In the genomic region with DNA sequence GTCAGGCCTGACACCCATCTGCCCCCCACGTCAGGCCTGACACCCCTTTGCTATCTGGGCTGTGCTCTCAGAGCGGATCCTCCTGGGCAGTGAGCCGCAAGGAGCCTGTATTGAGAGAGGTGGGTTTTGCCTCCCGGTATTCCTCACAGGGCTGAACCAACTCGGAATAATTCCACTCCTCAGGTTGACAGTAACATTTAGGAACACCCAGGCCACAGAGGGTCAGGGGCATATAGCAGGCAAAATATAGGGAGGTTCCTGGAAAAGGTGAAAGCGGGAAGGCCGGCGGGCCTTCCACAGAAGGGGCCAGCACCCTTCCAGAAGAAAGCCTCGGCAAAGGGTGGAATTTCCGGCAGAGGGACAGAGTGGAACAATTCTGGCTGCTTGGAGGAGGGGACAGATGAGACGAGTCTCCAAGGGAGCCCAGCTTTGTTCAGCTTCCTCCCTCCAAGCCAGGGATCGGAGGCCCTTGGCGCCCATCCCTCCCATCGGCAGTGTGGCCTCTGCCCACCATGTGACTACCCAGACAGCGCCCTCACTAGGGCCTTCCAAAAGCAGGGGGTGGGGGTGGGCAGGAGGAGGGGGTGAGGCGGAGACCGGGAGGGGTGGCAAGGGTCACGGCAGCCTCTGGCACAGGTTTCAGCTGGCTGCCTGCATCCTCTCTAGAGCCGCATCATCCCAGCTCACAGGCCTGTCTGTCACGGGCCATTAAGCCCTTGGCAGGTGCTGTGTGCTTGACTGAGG, we compare ENCODE assay signal across 9 cellular contexts. TPM values are rescaled to one million over a fixed set of nuclear protein-coding genes. Genes with fewer than 3 reads are reported as not detected.
A peak's percentile ranks its signal among the peaks of the same experiment; 100 is the strongest.
DNase-seq lines count a peak whose midpoint lies in the region; ATAC-seq, FAIRE-seq and TF ChIP-seq lines count a peak whose summit lies in the region.
"Had no signal": no experiment of that assay in that cellular context is flagged by ENCODE, and none has a peak within 500 bp of the region (broad histone marks: within the 10 kb centered on the region; RNA-seq: fewer than 3 reads in every experiment).

No MANE protein-coding gene starts in this region.

- H3K9me3 ChIP-seq in HepG2 (ENCODE audit: low read length) (no peaks in the 10 kb centered on the region), right lobe of liver (no peaks in the 10 kb centered on the region)

- no peak overlapping the region for H3K4me3 ChIP-seq in HepG2 (replicated peaks in 1 of 3; ENCODE audit: insufficient read depth in 1 of 3, low read depth in 2 of 3, low read length in 3 of 3)
- no peak overlapping the region for H3K4me3 ChIP-seq in right lobe of liver

- no TSS peak for BruUV-seq in HepG2 (replicated peaks; lab: Mats Ljungman, UMichigan)

- H3K36me3 ChIP-seq in HepG2 (replicated peaks in 1 of 2; ENCODE audit: control insufficient read depth in 1 of 2, insufficient read depth in 2 of 2, low read length in 2 of 2) = no peaks in the 10 kb centered on the region
- no peaks in the 10 kb centered on the region for H3K36me3 ChIP-seq in right lobe of liver

- POLR2A ChIA-PET in HepG2 (lab: Yijun Ruan, JAX) = interaction anchor here (1.1 kb wide), 1 partner anchor 13 kb away, joined by 4 read pairs; a partner anchor contains a TSS

- in situ Hi-C loops in HepG2 (cut with HindIII; ENCODE audit: extremely low pct_ligation_motif_present, low pct_unique_long_range_greater_than_20kb) = no loop called here

- DNase-seq in HepG2 (ENCODE audit: low spot score) = no peak
- DNase-seq in right lobe of liver = no peak
- peak; percentile 66 for DNase-seq in nephron progenitor cell
- DNase-seq in NCI-H2227 treated with DMSO at 0.1 percent for 48 hours (lab: John Stamatoyannopoulos, UW) = no peak
- DNase-seq in AG08395 (ENCODE audit: low spot score) = no peak
- DNase-seq in stimulated activated CD8-positive, alpha-beta memory T cell treated with anti-CD3 and anti-CD28 coated beads, Interleukin-4, amount 100 ng/mL, for 48 hours = no peak
- DNase-seq in sciatic nerve (ENCODE audit: low spot score) = no peak
- DNase-seq: activated effector memory CD4-positive, alpha-beta T cell treated with Interleukin-2 at 50 U/mL for 16 hours had no signal

- no peak for FAIRE-seq in HepG2 (lab: Jason Lieb, UNC)

- 19% methylated on average over 16 of the region's 20 CpGs for WGBS in HepG2 (ENCODE audit: low lambda C conversion rate)
- WGBS in right lobe of liver (ENCODE audit: insufficient coverage, low coverage, low lambda C conversion rate, missing lambda C conversion rate) = 70% methylated on average over 7 of the region's 20 CpGs

- intact Hi-C loops in HepG2 (cut with micrococcal nuclease; ENCODE audit: unreplicated experiment) = no loop called here
- intact Hi-C loops in right lobe of liver (cut with DNase I) = no loop called here
- intact Hi-C loops in dendritic cell treated with granulocyte-macrophage colony-stimulating factor and Interleukin-4, amounts not matched to agents 40 ng/mL and 50 ng/mL, for 4 days (cut with micrococcal nuclease) = no loop called here
- intact Hi-C loops in sciatic nerve (cut with DNase I) = no loop called here

- H2AFZ ChIP-seq in HepG2 (ENCODE audit: low read length) = no peak overlapping the region

- no peak overlapping the region for H3K4me2 ChIP-seq in HepG2 (ENCODE audit: low read depth, low read length)

- TF ChIP-seq CTCF in HepG2 (CRISPR knock-in tag; IDR thresholded peaks at IDR 0.05) = no peak
- TF ChIP-seq CTCF in right lobe of liver (IDR thresholded peaks at IDR 0.05) = no peak
- TF ChIP-seq CTCF in nephron progenitor cell (IDR thresholded peaks at IDR 0.05) = no peak

- H3K9me3 Mint-ChIP-seq in dendritic cell treated with granulocyte-macrophage colony-stimulating factor and Interleukin-4, amounts not matched to agents 40 ng/mL and 50 ng/mL, for 4 days = no peaks in the 10 kb centered on the region
- peaks cover 4% of the 10 kb centered on the region for H3K9me3 Mint-ChIP-seq in nephron progenitor cell

- no peaks in the 10 kb centered on the region for H3K79me2 ChIP-seq in HepG2 (ENCODE audit: insufficient read depth, low read length)

- H3K27ac Mint-ChIP-seq in dendritic cell treated with granulocyte-macrophage colony-stimulating factor and Interleukin-4, amounts not matched to agents 40 ng/mL and 50 ng/mL, for 4 days = peak overlapping the region; percentile 57
- peak overlapping the region; percentile 87 for H3K27ac Mint-ChIP-seq in nephron progenitor cell

- peak; percentile 21 for ATAC-seq in HepG2
- ATAC-seq in right lobe of liver = no peak
- no peak for ATAC-seq in sciatic nerve

- H3K27ac ChIP-seq in HepG2 (ENCODE audit: extremely low read length, insufficient read depth, low read length) (no peak overlapping the region), right lobe of liver (peak overlapping the region in 1 of 3 donors; percentile 44)

- peaks cover 40% of the 10 kb centered on the region for H3K4me1 Mint-ChIP-seq in dendritic cell treated with granulocyte-macrophage colony-stimulating factor and Interleukin-4, amounts not matched to agents 40 ng/mL and 50 ng/mL, for 4 days (ENCODE audit: low read depth)
- peaks cover 77% of the 10 kb centered on the region for H3K4me1 Mint-ChIP-seq in nephron progenitor cell

- TF ChIP-seq POLR2A in HepG2 (IDR thresholded peaks at IDR 0.05; ENCODE audit: insufficient read depth in 1 of 2, low read depth in 2 of 2, low read length in 2 of 2) (no peak), right lobe of liver (IDR thresholded peaks at IDR 0.05) (no peak)

- peaks cover 3% of the 10 kb centered on the region for H3K27me3 Mint-ChIP-seq in dendritic cell treated with granulocyte-macrophage colony-stimulating factor and Interleukin-4, amounts not matched to agents 40 ng/mL and 50 ng/mL, for 4 days
- peaks cover 11% of the 10 kb centered on the region for H3K27me3 Mint-ChIP-seq in nephron progenitor cell (ENCODE audit: low read depth, poor library complexity)

- H3K36me3 Mint-ChIP-seq in dendritic cell treated with granulocyte-macrophage colony-stimulating factor and Interleukin-4, amounts not matched to agents 40 ng/mL and 50 ng/mL, for 4 days (ENCODE audit: low read depth) = no peaks in the 10 kb centered on the region
- no peaks in the 10 kb centered on the region for H3K36me3 Mint-ChIP-seq in nephron progenitor cell (ENCODE audit: low read depth)

- CTCF ChIA-PET in HepG2 (lab: Yijun Ruan, JAX; ENCODE audit: low intra/inter-chr PET ratio, low total read pairs) = no interaction called here

- no peak overlapping the region for H3K9ac ChIP-seq in HepG2 (ENCODE audit: insufficient read depth, low read depth, low read length)

- H3K27me3 ChIP-seq in HepG2 (ENCODE audit: control insufficient read depth in 1 of 2, insufficient read depth in 2 of 2, low read length in 2 of 2) = peaks cover 7 to 79% of the 10 kb centered on the region in 2 experiments
- H3K27me3 ChIP-seq in right lobe of liver = no peaks in the 10 kb centered on the region

- H3K4me1 ChIP-seq in HepG2 (ENCODE audit: insufficient read depth, low read length) (0 out of 2 replicates have a peak, but pooled peaks cover 12% of the 10 kb centered on the region), right lobe of liver (peaks cover 0 to 14% (median 6%) of the 10 kb centered on the region in 4 donors)

- H3K4me3 Mint-ChIP-seq in dendritic cell treated with granulocyte-macrophage colony-stimulating factor and Interleukin-4, amounts not matched to agents 40 ng/mL and 50 ng/mL, for 4 days = no peak overlapping the region
- peak overlapping the region; percentile 2 for H3K4me3 Mint-ChIP-seq in nephron progenitor cell

- TF ChIP-seq RAD21 in HepG2 (CRISPR knock-in tag; IDR thresholded peaks at IDR 0.05) = no peak

- H4K20me1 ChIP-seq in HepG2 (ENCODE audit: insufficient read depth, low read length) = no peaks in the 10 kb centered on the region

- TF ChIP-seq EP300 in HepG2 (IDR thresholded peaks at IDR 0.05; ENCODE audit: low read depth in 2 of 2, low read length in 2 of 2) (no peak), HepG2 (CRISPR knock-in tag; IDR thresholded peaks at IDR 0.05; ENCODE audit: borderline replicate concordance) (no peak)

RNA-seq across cellular contexts. Expression of a gene that starts 6.6 kb away (rescaled TPM):
- not detected in 2 replicates for total RNA-seq in HepG2 (2016; rRNA removed; fragmentation: Illumina TruSeq; extraction: Trizol)
- total RNA-seq in HepG2 (2016; cell fraction: cytosol; rRNA removed; fragmentation: Illumina TruSeq; extraction: Trizol; ENCODE audit: low read depth) = not detected in 2 replicates
- not detected in 2 replicates for total RNA-seq in HepG2 (2016; cell fraction: insoluble cytoplasmic fraction; rRNA removed; fragmentation: Illumina TruSeq; extraction: Trizol)
- not detected in 2 replicates for total RNA-seq in HepG2 (2016; cell fraction: membrane; rRNA removed; fragmentation: Illumina TruSeq; extraction: Trizol)
- total RNA-seq in HepG2 (2016; cell fraction: nucleus; rRNA removed; fragmentation: Illumina TruSeq; extraction: Trizol) = not detected in 2 replicates
- 0.03 TPM in 1 of 2 replicates, not detected in the other for polyA plus RNA-seq in HepG2 (2011; rRNA removed)
- polyA plus RNA-seq in HepG2 (2011; cell fraction: cytosol; rRNA removed) = not detected in 2 replicates
- 0.13 and 0.17 TPM in 2 replicates for polyA plus RNA-seq in HepG2 (2011; cell fraction: nucleus; rRNA removed)
- polyA plus RNA-seq in HepG2 (2012) = not detected in 2 replicates
- polyA plus RNA-seq in HepG2 (2016; cell fraction: cytosol; fragmentation: Illumina TruSeq; extraction: Trizol; ENCODE audit: low read depth) = not detected in 2 replicates
- polyA plus RNA-seq in HepG2 (2016; cell fraction: insoluble cytoplasmic fraction; fragmentation: Illumina TruSeq; extraction: Trizol; ENCODE audit: low read depth) = not detected in 2 replicates
- polyA plus RNA-seq in HepG2 (2016; cell fraction: membrane; fragmentation: Illumina TruSeq; extraction: Trizol; ENCODE audit: low read depth) = not detected in 2 replicates
- not detected in 2 replicates for polyA plus RNA-seq in HepG2 (2016; cell fraction: nucleus; fragmentation: Illumina TruSeq; extraction: Trizol; ENCODE audit: insufficient read depth, low read depth)
- not detected in 2 replicates for polyA minus RNA-seq in HepG2 (2011; rRNA and poly(A)+ RNA removed; ENCODE audit: low replicate concordance)
- polyA minus RNA-seq in HepG2 (2011; cell fraction: cytosol; rRNA and poly(A)+ RNA removed) = not detected in 2 replicates
- polyA minus RNA-seq in HepG2 (2011; cell fraction: nucleus; rRNA and poly(A)+ RNA removed) = 0.25 TPM in 1 of 2 replicates, not detected in the other
- total RNA-seq in right lobe of liver = 10 to 100 TPM in 2 of 6 experiments, 1 to 10 TPM in 4; 6.6 to 15.6 (median 9.6) TPM
- 19.7 TPM for total RNA-seq in sciatic nerve

RNA-seq across cellular contexts. Expression of a gene that starts 12.9 kb away (rescaled TPM):
- total RNA-seq in HepG2 (2016; rRNA removed; fragmentation: Illumina TruSeq; extraction: Trizol) (115 and 144 TPM in 2 replicates), right lobe of liver (10 to 100 TPM; 56.3 to 73.7 (median 63.3) TPM), sciatic nerve (154 TPM)
- total RNA-seq in HepG2 (2016; cell fraction: cytosol; rRNA removed; fragmentation: Illumina TruSeq; extraction: Trizol; ENCODE audit: low read depth) = 53.5 and 64.3 TPM in 2 replicates
- 99.7 and 146 TPM in 2 replicates for total RNA-seq in HepG2 (2016; cell fraction: insoluble cytoplasmic fraction; rRNA removed; fragmentation: Illumina TruSeq; extraction: Trizol)
- total RNA-seq in HepG2 (2016; cell fraction: membrane; rRNA removed; fragmentation: Illumina TruSeq; extraction: Trizol) = 112 and 127 TPM in 2 replicates
- total RNA-seq in HepG2 (2016; cell fraction: nucleus; rRNA removed; fragmentation: Illumina TruSeq; extraction: Trizol) = 129 and 139 TPM in 2 replicates
- polyA plus RNA-seq in HepG2 (2011; rRNA removed) = 86.2 and 96.1 TPM in 2 replicates
- polyA plus RNA-seq in HepG2 (2011; cell fraction: cytosol; rRNA removed) = 84.5 and 90.6 TPM in 2 replicates
- polyA plus RNA-seq in HepG2 (2011; cell fraction: nucleus; rRNA removed) = 168 and 184 TPM in 2 replicates
- 90.8 and 127 TPM in 2 replicates for polyA plus RNA-seq in HepG2 (2012)
- 50.6 and 64.6 TPM in 2 replicates for polyA plus RNA-seq in HepG2 (2016; cell fraction: cytosol; fragmentation: Illumina TruSeq; extraction: Trizol; ENCODE audit: low read depth)
- polyA plus RNA-seq in HepG2 (2016; cell fraction: insoluble cytoplasmic fraction; fragmentation: Illumina TruSeq; extraction: Trizol; ENCODE audit: low read depth) = 92.2 and 107 TPM in 2 replicates
- polyA plus RNA-seq in HepG2 (2016; cell fraction: membrane; fragmentation: Illumina TruSeq; extraction: Trizol; ENCODE audit: low read depth) = 86.2 and 95.7 TPM in 2 replicates
- polyA plus RNA-seq in HepG2 (2016; cell fraction: nucleus; fragmentation: Illumina TruSeq; extraction: Trizol; ENCODE audit: insufficient read depth, low read depth) = 185 and 196 TPM in 2 replicates
- 134 and 163 TPM in 2 replicates for polyA minus RNA-seq in HepG2 (2011; rRNA and poly(A)+ RNA removed; ENCODE audit: low replicate concordance)
- 32.2 and 36.3 TPM in 2 replicates for polyA minus RNA-seq in HepG2 (2011; cell fraction: cytosol; rRNA and poly(A)+ RNA removed)
- 109 and 138 TPM in 2 replicates for polyA minus RNA-seq in HepG2 (2011; cell fraction: nucleus; rRNA and poly(A)+ RNA removed)

RNA-seq across cellular contexts. Expression of a gene that starts 44.4 kb away (rescaled TPM):
- total RNA-seq in HepG2 (2016; rRNA removed; fragmentation: Illumina TruSeq; extraction: Trizol) (not detected in 2 replicates), right lobe of liver (under 1 TPM in 2 of 6 experiments, not detected in 4; 0.11 to 0.42 TPM), sciatic nerve (91.7 TPM)
- not detected in 2 replicates for total RNA-seq in HepG2 (2016; cell fraction: cytosol; rRNA removed; fragmentation: Illumina TruSeq; extraction: Trizol; ENCODE audit: low read depth)
- total RNA-seq in HepG2 (2016; cell fraction: insoluble cytoplasmic fraction; rRNA removed; fragmentation: Illumina TruSeq; extraction: Trizol) = not detected in 2 replicates
- not detected in 2 replicates for total RNA-seq in HepG2 (2016; cell fraction: membrane; rRNA removed; fragmentation: Illumina TruSeq; extraction: Trizol)
- total RNA-seq in HepG2 (2016; cell fraction: nucleus; rRNA removed; fragmentation: Illumina TruSeq; extraction: Trizol) = not detected in 2 replicates
- polyA plus RNA-seq in HepG2 (2011; rRNA removed) = not detected in 2 replicates
- not detected in 2 replicates for polyA plus RNA-seq in HepG2 (2011; cell fraction: cytosol; rRNA removed)
- polyA plus RNA-seq in HepG2 (2011; cell fraction: nucleus; rRNA removed) = not detected in 2 replicates
- not detected in 2 replicates for polyA plus RNA-seq in HepG2 (2012)
- not detected in 2 replicates for polyA plus RNA-seq in HepG2 (2016; cell fraction: cytosol; fragmentation: Illumina TruSeq; extraction: Trizol; ENCODE audit: low read depth)
- polyA plus RNA-seq in HepG2 (2016; cell fraction: insoluble cytoplasmic fraction; fragmentation: Illumina TruSeq; extraction: Trizol; ENCODE audit: low read depth) = not detected in 2 replicates
- not detected in 2 replicates for polyA plus RNA-seq in HepG2 (2016; cell fraction: membrane; fragmentation: Illumina TruSeq; extraction: Trizol; ENCODE audit: low read depth)
- polyA plus RNA-seq in HepG2 (2016; cell fraction: nucleus; fragmentation: Illumina TruSeq; extraction: Trizol; ENCODE audit: insufficient read depth, low read depth) = not detected in 2 replicates
- 0.33 TPM in 1 of 2 replicates, not detected in the other for polyA minus RNA-seq in HepG2 (2011; rRNA and poly(A)+ RNA removed; ENCODE audit: low replicate concordance)
- polyA minus RNA-seq in HepG2 (2011; cell fraction: cytosol; rRNA and poly(A)+ RNA removed) = not detected in 2 replicates
- not detected in 2 replicates for polyA minus RNA-seq in HepG2 (2011; cell fraction: nucleus; rRNA and poly(A)+ RNA removed)

Comparison
In these comparisons a context has a peak if more than half of its experiments do, and no peak if none do; other contexts are left out.
1. RNA of a gene that starts 6.6 kb away (total RNA-seq): 19.7 TPM in sciatic nerve (single experiment) and 6.6 to 15.6 TPM in right lobe of liver; not detected in HepG2; every median in the first group is over 4 times any median in the second.
2. RNA of a gene that starts 44.4 kb away (total RNA-seq): 91.7 TPM in sciatic nerve (single experiment); 0.11 to 0.42 TPM in right lobe of liver and not detected in HepG2; every median in the first group is over 10 times any median in the second.